In the genomic region with DNA sequence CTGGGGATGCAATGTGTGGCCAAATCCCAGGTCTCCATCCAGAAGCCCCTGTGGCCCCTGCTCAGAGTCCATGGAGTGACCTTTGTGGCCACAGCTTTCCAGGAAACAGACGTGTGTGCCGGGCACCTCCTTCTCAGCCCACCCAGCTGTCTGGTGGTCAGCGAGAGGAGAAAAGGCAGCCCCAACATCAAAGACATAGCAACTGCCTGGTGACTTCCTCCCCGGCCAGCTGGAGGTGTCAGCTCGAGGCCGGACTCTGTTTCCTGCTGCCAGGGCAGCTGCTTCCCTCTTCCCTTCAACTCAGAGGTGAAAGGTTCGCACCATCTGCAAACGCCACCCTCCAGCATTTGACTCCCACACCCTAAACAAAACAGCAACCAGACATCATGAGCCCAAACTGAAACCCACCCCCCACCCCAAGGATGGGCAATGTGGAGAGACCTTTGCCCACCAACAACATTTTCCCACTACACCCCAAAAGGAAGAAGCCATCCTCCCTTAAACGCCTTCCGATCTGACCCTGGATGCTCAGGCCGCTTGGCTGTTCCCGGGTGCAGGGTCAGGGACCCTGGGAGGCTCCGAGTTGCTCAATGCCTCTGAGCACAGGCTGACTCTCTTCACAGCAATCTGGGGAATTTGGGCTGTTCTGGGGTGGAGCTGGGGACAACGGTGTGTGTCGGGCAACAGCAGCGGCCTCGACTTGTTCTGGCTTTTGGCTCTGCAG, we compare ENCODE assay signal across 10 cellular contexts.
DNase-seq lines count a peak whose midpoint lies in the region; ATAC-seq lines count a peak whose summit lies in the region.
"Had no signal": no experiment of that assay in that cellular context is flagged by ENCODE, and none has a peak within 500 bp of the region (broad histone marks: within the 10 kb centered on the region; RNA-seq: fewer than 3 reads in every experiment).

No MANE protein-coding gene starts in this region.

- ATAC-seq in HG03139 (IDR thresholded peaks at IDR 0.05; ENCODE audit: unreplicated experiment) (no peak), T-helper 17 cell (no peak)
- no peak for ATAC-seq in activated T-cell treated with anti-CD3 and anti-CD28 coated beads, Interleukin-2, amount 50 U/mL, for 4 hours
- ATAC-seq: T-cell had no signal

- H3K4me1 ChIP-seq in duodenal mucosa (ENCODE audit: control insufficient read depth in 1 of 2, insufficient read depth in 2 of 2, low read length in 2 of 2) = peaks cover 21 to 22% of the 10 kb centered on the region in 2 donors
- H3K4me1 ChIP-seq in mesodermal cell (ENCODE audit: control insufficient read depth, insufficient read depth, low read length, poor library complexity, severe bottlenecking) = peaks cover 13% of the 10 kb centered on the region

- H3K9me3 ChIP-seq in KOPT-K1 (ENCODE audit: insufficient read depth, low read length, poor library complexity, severe bottlenecking) (peaks cover 13% of the 10 kb centered on the region), duodenal mucosa (ENCODE audit: control insufficient read depth in 1 of 2, low read length in 2 of 2) (peaks cover 0 to 5% of the 10 kb centered on the region in 2 donors), mesodermal cell (ENCODE audit: control insufficient read depth, low read length) (peaks cover 10% of the 10 kb centered on the region), T-helper 17 cell (ENCODE audit: control insufficient read depth, low read length, poor library complexity, severe bottlenecking) (no peaks in the 10 kb centered on the region)

- in situ Hi-C loops in ACHN (cut with HindIII; ENCODE audit: low pct_ligation_motif_present, low pct_unique_long_range_greater_than_20kb, low sequenced_read_pairs) = no loop called here

- H3K27me3 Mint-ChIP-seq in T-helper 17 cell = peaks cover 27% of the 10 kb centered on the region
- H3K27me3 Mint-ChIP-seq in activated T-cell treated with anti-CD3 and anti-CD28 coated beads, Interleukin-2, amount 50 U/mL, for 4 hours (ENCODE audit: low read depth) = peaks cover 8% of the 10 kb centered on the region

- H3K4me1 Mint-ChIP-seq in T-helper 17 cell = no peaks in the 10 kb centered on the region
- no peaks in the 10 kb centered on the region for H3K4me1 Mint-ChIP-seq in activated T-cell treated with anti-CD3 and anti-CD28 coated beads, Interleukin-2, amount 50 U/mL, for 4 hours (ENCODE audit: low read depth)
- H3K4me1 Mint-ChIP-seq: T-cell had no signal

- no peak overlapping the region for H3K4me3 Mint-ChIP-seq in T-helper 17 cell
- H3K4me3 Mint-ChIP-seq in activated T-cell treated with anti-CD3 and anti-CD28 coated beads, Interleukin-2, amount 50 U/mL, for 4 hours = no peak overlapping the region
- H3K4me3 Mint-ChIP-seq: T-cell had no signal

- H3K27me3 ChIP-seq in duodenal mucosa (ENCODE audit: control insufficient read depth in 1 of 2, insufficient read depth in 2 of 2, low read length in 2 of 2) = no peaks in the 10 kb centered on the region

- no peak overlapping the region for H3K9ac ChIP-seq in duodenal mucosa (ENCODE audit: low read depth in 1 of 2, low read length in 2 of 2)

- H3K27ac ChIP-seq in KOPT-K1 (ENCODE audit: low read depth, low read length, poor library complexity, severe bottlenecking) (peak overlapping the region; percentile 58), duodenal mucosa (ENCODE audit: low read depth, low read length) (peak overlapping the region; percentile 12), mesodermal cell (ENCODE audit: low read depth, low read length, severe bottlenecking) (peak overlapping the region; percentile 67)

- no peak overlapping the region for H3K27ac Mint-ChIP-seq in T-helper 17 cell
- H3K27ac Mint-ChIP-seq: T-cell had no signal

- DNase-seq in ACHN (peak; percentile 56), T-helper 17 cell (no peak), NCI-H2196 treated with DMSO at 0.1 percent for 48 hours (lab: John Stamatoyannopoulos, UW; ENCODE audit: unreplicated experiment) (no peak)
- DNase-seq in activated T-cell treated with anti-CD3 and anti-CD28 coated beads, Interleukin-2, amount 50 U/mL, for 4 hours = no peak
- DNase-seq: COR-L47, T-cell had no signal

- 45 to 59% methylated on average over 7 to 15 of the region's 17 CpGs for WGBS in mesodermal cell (ENCODE audit: insufficient coverage in 2 of 2), 2 experiments

- no peaks in the 10 kb centered on the region for H3K36me3 ChIP-seq in KOPT-K1 (ENCODE audit: insufficient read depth, low read length)
- no peaks in the 10 kb centered on the region for H3K36me3 ChIP-seq in duodenal mucosa (ENCODE audit: control insufficient read depth in 1 of 2, insufficient read depth in 2 of 2, low read length in 2 of 2)
- no peaks in the 10 kb centered on the region for H3K36me3 ChIP-seq in mesodermal cell (ENCODE audit: control insufficient read depth, insufficient read depth, low read length)

- H3K9me3 Mint-ChIP-seq in activated T-cell treated with anti-CD3 and anti-CD28 coated beads, Interleukin-2, amount 50 U/mL, for 4 hours = no peaks in the 10 kb centered on the region

- no peaks in the 10 kb centered on the region for H3K36me3 Mint-ChIP-seq in T-helper 17 cell (ENCODE audit: low read depth)
- no peaks in the 10 kb centered on the region for H3K36me3 Mint-ChIP-seq in activated T-cell treated with anti-CD3 and anti-CD28 coated beads, Interleukin-2, amount 50 U/mL, for 4 hours (ENCODE audit: insufficient read depth)
- H3K36me3 Mint-ChIP-seq: T-cell had no signal

- H3K4me3 ChIP-seq in duodenal mucosa (ENCODE audit: low read depth in 1 of 2, low read length in 2 of 2) (no peak overlapping the region), mesodermal cell (ENCODE audit: extremely low read depth, insufficient read depth, low read length, poor library complexity, severe bottlenecking) (no peak overlapping the region)

Comparison
In these comparisons a context has a peak if more than half of its experiments do, and no peak if none do; other contexts are left out.
1. H3K27ac ChIP-seq: peak in every context shown above with its lines; median percentile 67 in mesodermal cell; 58 in KOPT-K1; 12 in duodenal mucosa.